Comparison of ENCODE assay signal across 25 cellular contexts in genomic region chr17:55702150-55702549, GRCh38. TPM values are rescaled to one million over a fixed set of nuclear protein-coding genes. Genes with fewer than 3 reads are reported as not detected.
"Had no signal": no experiment of that assay in that cellular context is flagged by ENCODE, and none has a peak within 500 bp of the region (broad histone marks: within the 10 kb centered on the region; RNA-seq: fewer than 3 reads in every experiment).

No MANE protein-coding gene starts in this region.

- H3K4me3 ChIP-seq: ascending aorta, body of pancreas had no signal

- H3K36me3 ChIP-seq: ascending aorta had no signal

- H3K4me1 ChIP-seq: ascending aorta, body of pancreas had no signal

- H3K27ac ChIP-seq: ascending aorta, body of pancreas had no signal

- ATAC-seq: activated CD8-positive, alpha-beta memory T cell treated with anti-CD3 and anti-CD28 coated beads, Interleukin-2, amount 10 ng/mL, durations not matched to agents 7 days and 5 days; body of pancreas; T-helper 17 cell had no signal

- H3K9me3 ChIP-seq: ascending aorta, body of pancreas had no signal

- DNase-seq: activated B cell treated with CpG ODN at 0.5 μM for 24 hours; activated CD4-positive, alpha-beta T cell treated with anti-CD3 and anti-CD28 coated beads for 1 hour; activated CD4-positive, alpha-beta T cell treated with anti-CD3 and anti-CD28 coated beads, Interleukin-2, amount 10 ng/mL, durations not matched to agents 24 days and 14 days; activated CD4-positive, alpha-beta T cell treated with anti-CD3 and anti-CD28 coated beads, Interleukin-2, amount 50 U/mL, for 48 hours; activated CD8-positive, alpha-beta memory T cell treated with anti-CD3 and anti-CD28 coated beads, Interleukin-2, amount 10 ng/mL, durations not matched to agents 7 days and 5 days; activated effector memory CD4-positive, alpha-beta T cell treated with Interleukin-2 at 50 U/mL for 16 hours; activated naive CD4-positive, alpha-beta T cell; activated T-cell treated with anti-CD3 and anti-CD28 coated beads, Interleukin-2, amount 50 U/mL, for 24 hours; amniotic stem cell; body of pancreas; KBM-7; NCI-H1105; NCI-H1436; NCI-H1694 treated with DMSO at 0.1 percent for 48 hours; NCI-H2029 treated with DMSO at 0.1 percent for 48 hours; NCI-H345; NCI-H510A; NCI-H526 treated with DMSO at 0.1 percent for 48 hours; NCI-H82; SIG-M5; T-helper 17 cell; T-helper 9 cell had no signal

- H3K27me3 ChIP-seq: ascending aorta, body of pancreas had no signal

RNA-seq across cellular contexts. Expression of gene TMEM100, which starts 20.5 kb away (rescaled TPM):
- total RNA-seq: activated B cell treated with CpG ODN at 0.5 μM for 24 hours; activated CD4-positive, alpha-beta T cell treated with anti-CD3 and anti-CD28 coated beads, Interleukin-2, amount 10 ng/mL, durations not matched to agents 24 days and 14 days; activated CD8-positive, alpha-beta memory T cell treated with anti-CD3 and anti-CD28 coated beads, Interleukin-2, amount 10 ng/mL, durations not matched to agents 7 days and 5 days; activated T-helper 1 cell treated with anti-CD3 and anti-CD28 coated beads, Interleukin-12 subunit alpha, Interleukin-12 subunit beta, Interleukin-2, Interleukin-4 antibody, amounts not matched to agents 30 ng/mL and 10 ng/mL and 1 ng/mL, durations not matched to agents 14 hours and 24 hours and 36 hours; bronchial epithelial cell; T-helper 17 cell had no signal
